ENCODE assay signal across 10 cellular contexts in the genomic region with DNA sequence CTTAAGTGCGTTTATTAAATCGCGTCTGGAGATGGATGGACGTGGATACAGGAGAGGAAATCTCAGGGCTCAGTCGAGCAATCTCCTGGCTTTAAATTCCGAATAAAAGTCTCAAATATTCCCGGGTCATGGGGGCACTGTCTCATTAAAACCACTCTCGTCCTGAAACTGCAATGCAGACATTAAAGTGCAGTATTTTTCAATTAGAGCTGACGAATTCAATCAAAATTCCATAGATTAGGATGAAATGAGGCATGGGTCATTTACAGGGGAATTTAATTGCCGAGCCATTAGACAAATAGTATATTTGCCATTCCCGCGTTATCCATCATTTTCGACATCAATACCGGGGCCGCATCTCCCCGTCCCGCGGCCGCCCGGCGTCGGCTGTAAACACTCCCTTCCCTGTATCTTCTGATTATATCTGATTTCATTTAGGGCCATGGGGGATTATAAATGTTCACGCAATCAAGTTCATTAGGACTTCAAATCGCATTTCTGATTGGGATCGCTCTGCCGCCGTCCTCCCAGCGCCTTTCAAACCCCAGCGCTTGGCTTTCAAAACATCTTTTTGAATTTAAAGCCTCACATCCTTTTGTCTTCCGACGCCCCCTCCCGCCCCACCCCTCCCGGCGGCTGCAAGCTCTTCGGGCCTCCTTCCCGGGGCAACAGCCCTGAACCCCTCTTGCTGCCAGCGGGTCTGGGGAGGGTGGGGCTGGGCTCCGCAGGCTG. TPM values are rescaled to one million over a fixed set of nuclear protein-coding genes. Genes with fewer than 3 reads are reported as not detected.
DNase-seq lines count a peak whose midpoint lies in the region; ATAC-seq and TF ChIP-seq lines count a peak whose summit lies in the region.
"Had no signal": no experiment of that assay in that cellular context is flagged by ENCODE, and none has a peak within 500 bp of the region (broad histone marks: within the 10 kb centered on the region; RNA-seq: fewer than 3 reads in every experiment).

No MANE protein-coding gene starts in this region.

- H3K36me3 Mint-ChIP-seq in GM23338 (ENCODE audit: low read depth) = no peaks in the 10 kb centered on the region

- intact Hi-C loops in lower lobe of right lung (cut with DNase I) = loop anchor here (10.0 kb wide), 1 partner anchor 394 kb away; no protein-coding TSS in a partner anchor

- peak overlapping the region; percentile 53 for H3K4me3 ChIP-seq in AG09309 (ENCODE audit: control insufficient read depth, low read depth, low read length)
- peak overlapping the region; percentile 56 for H3K4me3 ChIP-seq in GM23338
- peak overlapping the region; percentile 43 for H3K4me3 ChIP-seq in astrocyte of the spinal cord (ENCODE audit: low read depth, low read length)
- peak overlapping the region; percentile 34 for H3K4me3 ChIP-seq in lower lobe of right lung

- H3K27ac ChIP-seq in GM23338 (ENCODE audit: low read depth) = no peak overlapping the region
- H3K27ac ChIP-seq in lower lobe of right lung = no peak overlapping the region
- H3K27ac ChIP-seq: ovary had no signal

- H3K27ac Mint-ChIP-seq in GM23338 = no peak overlapping the region

- H3K27me3 ChIP-seq in GM23338 (ENCODE audit: insufficient read depth) (peaks cover 64% of the 10 kb centered on the region), lower lobe of right lung (ENCODE audit: low read depth) (peaks cover 72% of the 10 kb centered on the region)
- H3K27me3 ChIP-seq: ovary had no signal

- peaks cover 9% of the 10 kb centered on the region; the same call in 1 of the 2 replicates for H3F3A ChIP-seq in GM23338 (replicated peaks; ENCODE audit: low read depth)

- peak overlapping the region; percentile 81 for H3K4me2 ChIP-seq in GM23338

- no peaks in the 10 kb centered on the region for H3K9me2 ChIP-seq in GM23338 (ENCODE audit: insufficient read depth)

- peaks cover 3% of the 10 kb centered on the region; the same call in 1 of the 2 replicates for H4K20me1 ChIP-seq in GM23338 (replicated peaks; ENCODE audit: insufficient read depth)

- H3K79me2 ChIP-seq in GM23338 (replicated peaks; ENCODE audit: insufficient read depth) = no peaks in the 10 kb centered on the region

- peak overlapping the region; percentile 75 for H3K4me3 Mint-ChIP-seq in GM23338

- peaks cover 54% of the 10 kb centered on the region for H3K27me3 Mint-ChIP-seq in GM23338 (ENCODE audit: insufficient read depth, low read depth, poor library complexity)

- ATAC-seq in GM23338 (peak; percentile 3; the same call in 2 of the 3 replicates), lower lobe of right lung (no peak), HG03460 (IDR thresholded peaks at IDR 0.05; ENCODE audit: unreplicated experiment) (no peak), HG03469 (IDR thresholded peaks at IDR 0.05; ENCODE audit: unreplicated experiment) (no peak), HG02610 (IDR thresholded peaks at IDR 0.05; ENCODE audit: unreplicated experiment) (no peak)

- H3K4me1 ChIP-seq in GM23338 (ENCODE audit: insufficient read depth) = peaks cover 32% of the 10 kb centered on the region
- peaks cover 19% of the 10 kb centered on the region for H3K4me1 ChIP-seq in lower lobe of right lung

- H3K36me3 ChIP-seq in GM23338 (ENCODE audit: insufficient read depth) = no peaks in the 10 kb centered on the region
- no peaks in the 10 kb centered on the region for H3K36me3 ChIP-seq in lower lobe of right lung
- H3K36me3 ChIP-seq: ovary had no signal

- peak overlapping the region; percentile 56; the same call in 1 of the 2 replicates for H2AFZ ChIP-seq in GM23338

- DNase-seq in AG09309 (ENCODE audit: low read depth) (no peak), GM23338 (ENCODE audit: low spot score) (peak; percentile 63), astrocyte of the spinal cord (ENCODE audit: low read depth, low spot score) (no peak), lower lobe of right lung (no peak), GOT3 (lab: John Stamatoyannopoulos, UW) (no peak)
- DNase-seq: activated T-cell treated with anti-CD3 and anti-CD28 coated beads, Interleukin-2, amount 50 U/mL, for 1 hour had no signal

- H3K9me3 ChIP-seq in lower lobe of right lung = no peaks in the 10 kb centered on the region
- H3K9me3 ChIP-seq: ovary had no signal

- H3K4me1 Mint-ChIP-seq in GM23338 = peaks cover 44% of the 10 kb centered on the region

- in situ Hi-C loops in astrocyte of the spinal cord (cut with HindIII; ENCODE audit: low sequenced_read_pairs) = no loop called here

- H3K9me3 Mint-ChIP-seq in GM23338 = peaks cover 2% of the 10 kb centered on the region; the same call in 2 of the 3 replicates

- TF ChIP-seq CTCF in AG09309 (IDR thresholded peaks at IDR 0.05; ENCODE audit: control insufficient read depth, insufficient read depth, low read depth, low read length, missing control alignments) (no peak), GM23338 (conservative IDR thresholded peaks at IDR 0.05; ENCODE audit: low read depth in 2 of 2) (no peak), astrocyte of the spinal cord (IDR thresholded peaks at IDR 0.05; ENCODE audit: low read depth, low read length) (no peak), lower lobe of right lung (IDR thresholded peaks at IDR 0.05) (no peak)

TF ChIP-seq in GM23338, 12 proteins besides CTCF, POLR2A, EP300 and RAD21:
- TF ChIP-seq EZH2 (IDR thresholded peaks at IDR 0.05; ENCODE audit: low read depth, unreplicated experiment) (peak; percentile 65), EZH2phosphoT487 (IDR thresholded peaks at IDR 0.05; ENCODE audit: unreplicated experiment) (no peak)

RNA-seq across cellular contexts. Expression of a gene that starts 10.9 kb away (rescaled TPM):
- 0.50 and 1.3 TPM in 2 replicates for total RNA-seq in GM23338 (2014; rRNA removed; shearing (Covaris generic))
- 0.87 and 0.99 TPM in 2 replicates for polyA plus RNA-seq in GM23338 (2016; fragmentation: Nextera tagmentation; extraction: Ambion mirVana)
- total RNA-seq in lower lobe of right lung = not detected
- total RNA-seq: ovary had no signal
- polyA plus RNA-seq: ovary had no signal
